1 cellular context compared by ENCODE assay signal in the genomic region with DNA sequence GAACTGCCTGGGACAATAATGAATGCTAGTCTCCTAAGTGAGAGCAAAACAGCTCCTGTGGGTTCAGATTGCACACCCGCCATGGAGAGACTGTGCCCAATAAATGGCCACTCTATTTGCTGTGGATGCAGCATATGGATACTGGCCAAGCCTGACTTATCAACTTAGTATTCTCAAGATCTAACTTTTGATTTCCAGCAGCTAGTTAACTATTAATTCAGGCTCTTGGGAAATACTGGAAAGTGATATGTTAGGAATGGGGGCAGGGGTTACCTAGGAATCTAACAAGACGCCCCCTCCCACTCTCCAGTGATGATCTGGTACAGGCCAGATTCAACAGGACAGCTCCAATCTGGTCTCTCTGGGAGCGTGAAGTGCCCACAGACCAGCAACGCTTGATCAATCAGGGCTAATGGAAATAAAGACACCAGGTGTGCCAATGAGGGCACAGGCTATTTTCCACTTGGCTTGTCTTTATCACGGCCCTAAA.
A peak's percentile ranks its signal among the peaks of the same experiment; 100 is the strongest.
TF ChIP-seq lines count a peak whose summit lies in the region.

No MANE protein-coding gene starts in this region.

TF ChIP-seq in HepG2, 621 proteins besides CTCF, POLR2A, EP300 and RAD21 (continued from another document):
- TF ChIP-seq PRDM15 (CRISPR knock-in tag; IDR thresholded peaks at IDR 0.05) (peak; percentile 74), ZNF768 (CRISPR knock-in tag; IDR thresholded peaks at IDR 0.05) (no peak), ZNF382 (CRISPR knock-in tag; IDR thresholded peaks at IDR 0.05; ENCODE audit: borderline replicate concordance) (no peak), ZFP82 (CRISPR knock-in tag; IDR thresholded peaks at IDR 0.05; ENCODE audit: borderline replicate concordance) (no peak), SIX1 (CRISPR knock-in tag; IDR thresholded peaks at IDR 0.05; ENCODE audit: borderline replicate concordance) (0 out of 2 replicates have a peak, but pooled peaks have one; percentile 46), ZNF468 (CRISPR knock-in tag; IDR thresholded peaks at IDR 0.05) (no peak), MLLT10 (CRISPR knock-in tag; IDR thresholded peaks at IDR 0.05) (no peak), ATRX (CRISPR knock-in tag; IDR thresholded peaks at IDR 0.05; ENCODE audit: borderline replicate concordance) (no peak), ZBTB44 (CRISPR knock-in tag; IDR thresholded peaks at IDR 0.05) (no peak), PPARG (CRISPR knock-in tag; conservative IDR thresholded peaks at IDR 0.05) (peak; percentile 84; the same call in 1 of the 2 replicates), SOX5 (CRISPR knock-in tag; IDR thresholded peaks at IDR 0.05; ENCODE audit: borderline replicate concordance) (no peak), GATA4 (IDR thresholded peaks at IDR 0.05; ENCODE audit: borderline replicate concordance, low read depth) (no peak), TCF7 (IDR thresholded peaks at IDR 0.05; ENCODE audit: low read depth) (no peak)
- TF ChIP-seq, protein P1, sequence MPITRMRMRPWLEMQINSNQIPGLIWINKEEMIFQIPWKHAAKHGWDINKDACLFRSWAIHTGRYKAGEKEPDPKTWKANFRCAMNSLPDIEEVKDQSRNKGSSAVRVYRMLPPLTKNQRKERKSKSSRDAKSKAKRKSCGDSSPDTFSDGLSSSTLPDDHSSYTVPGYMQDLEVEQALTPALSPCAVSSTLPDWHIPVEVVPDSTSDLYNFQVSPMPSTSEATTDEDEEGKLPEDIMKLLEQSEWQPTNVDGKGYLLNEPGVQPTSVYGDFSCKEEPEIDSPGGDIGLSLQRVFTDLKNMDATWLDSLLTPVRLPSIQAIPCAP (CRISPR knock-in tag; IDR thresholded peaks at IDR 0.05; ENCODE audit: low read depth) = no peak
- TF ChIP-seq, protein P2, sequence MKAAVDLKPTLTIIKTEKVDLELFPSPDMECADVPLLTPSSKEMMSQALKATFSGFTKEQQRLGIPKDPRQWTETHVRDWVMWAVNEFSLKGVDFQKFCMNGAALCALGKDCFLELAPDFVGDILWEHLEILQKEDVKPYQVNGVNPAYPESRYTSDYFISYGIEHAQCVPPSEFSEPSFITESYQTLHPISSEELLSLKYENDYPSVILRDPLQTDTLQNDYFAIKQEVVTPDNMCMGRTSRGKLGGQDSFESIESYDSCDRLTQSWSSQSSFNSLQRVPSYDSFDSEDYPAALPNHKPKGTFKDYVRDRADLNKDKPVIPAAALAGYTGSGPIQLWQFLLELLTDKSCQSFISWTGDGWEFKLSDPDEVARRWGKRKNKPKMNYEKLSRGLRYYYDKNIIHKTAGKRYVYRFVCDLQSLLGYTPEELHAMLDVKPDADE (CRISPR knock-in tag; IDR thresholded peaks at IDR 0.05) = no peak
- TF ChIP-seq, protein P3, sequence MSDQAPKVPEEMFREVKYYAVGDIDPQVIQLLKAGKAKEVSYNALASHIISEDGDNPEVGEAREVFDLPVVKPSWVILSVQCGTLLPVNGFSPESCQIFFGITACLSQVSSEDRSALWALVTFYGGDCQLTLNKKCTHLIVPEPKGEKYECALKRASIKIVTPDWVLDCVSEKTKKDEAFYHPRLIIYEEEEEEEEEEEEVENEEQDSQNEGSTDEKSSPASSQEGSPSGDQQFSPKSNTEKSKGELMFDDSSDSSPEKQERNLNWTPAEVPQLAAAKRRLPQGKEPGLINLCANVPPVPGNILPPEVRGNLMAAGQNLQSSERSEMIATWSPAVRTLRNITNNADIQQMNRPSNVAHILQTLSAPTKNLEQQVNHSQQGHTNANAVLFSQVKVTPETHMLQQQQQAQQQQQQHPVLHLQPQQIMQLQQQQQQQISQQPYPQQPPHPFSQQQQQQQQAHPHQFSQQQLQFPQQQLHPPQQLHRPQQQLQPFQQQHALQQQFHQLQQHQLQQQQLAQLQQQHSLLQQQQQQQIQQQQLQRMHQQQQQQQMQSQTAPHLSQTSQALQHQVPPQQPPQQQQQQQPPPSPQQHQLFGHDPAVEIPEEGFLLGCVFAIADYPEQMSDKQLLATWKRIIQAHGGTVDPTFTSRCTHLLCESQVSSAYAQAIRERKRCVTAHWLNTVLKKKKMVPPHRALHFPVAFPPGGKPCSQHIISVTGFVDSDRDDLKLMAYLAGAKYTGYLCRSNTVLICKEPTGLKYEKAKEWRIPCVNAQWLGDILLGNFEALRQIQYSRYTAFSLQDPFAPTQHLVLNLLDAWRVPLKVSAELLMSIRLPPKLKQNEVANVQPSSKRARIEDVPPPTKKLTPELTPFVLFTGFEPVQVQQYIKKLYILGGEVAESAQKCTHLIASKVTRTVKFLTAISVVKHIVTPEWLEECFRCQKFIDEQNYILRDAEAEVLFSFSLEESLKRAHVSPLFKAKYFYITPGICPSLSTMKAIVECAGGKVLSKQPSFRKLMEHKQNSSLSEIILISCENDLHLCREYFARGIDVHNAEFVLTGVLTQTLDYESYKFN (CRISPR knock-in tag; conservative IDR thresholded peaks at IDR 0.05) = 0 out of 2 replicates have a peak, but pooled peaks have one; percentile 18
- TF ChIP-seq, protein P4, sequence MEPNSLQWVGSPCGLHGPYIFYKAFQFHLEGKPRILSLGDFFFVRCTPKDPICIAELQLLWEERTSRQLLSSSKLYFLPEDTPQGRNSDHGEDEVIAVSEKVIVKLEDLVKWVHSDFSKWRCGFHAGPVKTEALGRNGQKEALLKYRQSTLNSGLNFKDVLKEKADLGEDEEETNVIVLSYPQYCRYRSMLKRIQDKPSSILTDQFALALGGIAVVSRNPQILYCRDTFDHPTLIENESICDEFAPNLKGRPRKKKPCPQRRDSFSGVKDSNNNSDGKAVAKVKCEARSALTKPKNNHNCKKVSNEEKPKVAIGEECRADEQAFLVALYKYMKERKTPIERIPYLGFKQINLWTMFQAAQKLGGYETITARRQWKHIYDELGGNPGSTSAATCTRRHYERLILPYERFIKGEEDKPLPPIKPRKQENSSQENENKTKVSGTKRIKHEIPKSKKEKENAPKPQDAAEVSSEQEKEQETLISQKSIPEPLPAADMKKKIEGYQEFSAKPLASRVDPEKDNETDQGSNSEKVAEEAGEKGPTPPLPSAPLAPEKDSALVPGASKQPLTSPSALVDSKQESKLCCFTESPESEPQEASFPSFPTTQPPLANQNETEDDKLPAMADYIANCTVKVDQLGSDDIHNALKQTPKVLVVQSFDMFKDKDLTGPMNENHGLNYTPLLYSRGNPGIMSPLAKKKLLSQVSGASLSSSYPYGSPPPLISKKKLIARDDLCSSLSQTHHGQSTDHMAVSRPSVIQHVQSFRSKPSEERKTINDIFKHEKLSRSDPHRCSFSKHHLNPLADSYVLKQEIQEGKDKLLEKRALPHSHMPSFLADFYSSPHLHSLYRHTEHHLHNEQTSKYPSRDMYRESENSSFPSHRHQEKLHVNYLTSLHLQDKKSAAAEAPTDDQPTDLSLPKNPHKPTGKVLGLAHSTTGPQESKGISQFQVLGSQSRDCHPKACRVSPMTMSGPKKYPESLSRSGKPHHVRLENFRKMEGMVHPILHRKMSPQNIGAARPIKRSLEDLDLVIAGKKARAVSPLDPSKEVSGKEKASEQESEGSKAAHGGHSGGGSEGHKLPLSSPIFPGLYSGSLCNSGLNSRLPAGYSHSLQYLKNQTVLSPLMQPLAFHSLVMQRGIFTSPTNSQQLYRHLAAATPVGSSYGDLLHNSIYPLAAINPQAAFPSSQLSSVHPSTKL (CRISPR knock-in tag; IDR thresholded peaks at IDR 0.05) = 0 out of 2 replicates have a peak, but pooled peaks have one; percentile 13
- TF ChIP-seq, protein P5, sequence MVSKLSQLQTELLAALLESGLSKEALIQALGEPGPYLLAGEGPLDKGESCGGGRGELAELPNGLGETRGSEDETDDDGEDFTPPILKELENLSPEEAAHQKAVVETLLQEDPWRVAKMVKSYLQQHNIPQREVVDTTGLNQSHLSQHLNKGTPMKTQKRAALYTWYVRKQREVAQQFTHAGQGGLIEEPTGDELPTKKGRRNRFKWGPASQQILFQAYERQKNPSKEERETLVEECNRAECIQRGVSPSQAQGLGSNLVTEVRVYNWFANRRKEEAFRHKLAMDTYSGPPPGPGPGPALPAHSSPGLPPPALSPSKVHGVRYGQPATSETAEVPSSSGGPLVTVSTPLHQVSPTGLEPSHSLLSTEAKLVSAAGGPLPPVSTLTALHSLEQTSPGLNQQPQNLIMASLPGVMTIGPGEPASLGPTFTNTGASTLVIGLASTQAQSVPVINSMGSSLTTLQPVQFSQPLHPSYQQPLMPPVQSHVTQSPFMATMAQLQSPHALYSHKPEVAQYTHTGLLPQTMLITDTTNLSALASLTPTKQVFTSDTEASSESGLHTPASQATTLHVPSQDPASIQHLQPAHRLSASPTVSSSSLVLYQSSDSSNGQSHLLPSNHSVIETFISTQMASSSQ (IDR thresholded peaks at IDR 0.05; ENCODE audit: low read depth) = peak; percentile 47; the same call in 1 of the 2 replicates
- TF ChIP-seq, protein P5 (CRISPR knock-in tag; IDR thresholded peaks at IDR 0.05; ENCODE audit: borderline replicate concordance) = peak; percentile 53; the same call in 1 of the 2 replicates
